In genomic region chr15:50003786-50004334, GRCh38 we compare ENCODE assay signal across 8 cellular contexts.
DNase-seq lines count a peak whose midpoint lies in the region; ATAC-seq, FAIRE-seq and TF ChIP-seq lines count a peak whose summit lies in the region.

No MANE protein-coding gene starts in this region.

- peak overlapping the region; percentile 31 for H3K27ac Mint-ChIP-seq in activated CD8-positive, alpha-beta T cell treated with anti-CD3 and anti-CD28 coated beads, Interleukin-2, amount 10 ng/mL, durations not matched to agents 7 days and 5 days
- H3K27ac Mint-ChIP-seq in mesothelial cell of epicardium: no peak overlapping the region

- H3K36me3 ChIP-seq in endothelial cell of umbilical vein (ENCODE audit: control insufficient read depth in 2 of 2, extremely low read depth in 1 of 2, insufficient read depth in 2 of 2, low read length in 2 of 2): no peaks in the 10 kb centered on the region

- CTCF ChIA-PET in activated CD8-positive, alpha-beta T cell treated with anti-CD3 and anti-CD28 coated beads, Interleukin-2, amount 10 ng/mL, durations not matched to agents 7 days and 5 days (lab: Charles Lee): interaction anchor here (0.7 to 3.2 kb wide), 11 partner anchors 10 to 874 kb away, joined by 3 to 13 read pairs (median 4); no protein-coding TSS in a partner anchor
- CTCF ChIA-PET in endothelial cell of umbilical vein (lab: Charles Lee): interaction anchor here (0.7 to 2.8 kb wide), 16 partner anchors 10 to 1142 kb away, joined by 3 to 53 read pairs (median 5); partner anchors contain the start of gene FGF7

- peaks cover 2% of the 10 kb centered on the region for H3K27me3 Mint-ChIP-seq in activated CD8-positive, alpha-beta T cell treated with anti-CD3 and anti-CD28 coated beads, Interleukin-2, amount 10 ng/mL, durations not matched to agents 7 days and 5 days (ENCODE audit: low read depth)
- H3K27me3 Mint-ChIP-seq in mesothelial cell of epicardium (ENCODE audit: low read depth): no peaks in the 10 kb centered on the region

- peaks cover 45% of the 10 kb centered on the region for H3K36me3 Mint-ChIP-seq in activated CD8-positive, alpha-beta T cell treated with anti-CD3 and anti-CD28 coated beads, Interleukin-2, amount 10 ng/mL, durations not matched to agents 7 days and 5 days (ENCODE audit: low read depth)
- H3K36me3 Mint-ChIP-seq in mesothelial cell of epicardium: peaks cover 2% of the 10 kb centered on the region

- no peak overlapping the region for H3K4me2 ChIP-seq in endothelial cell of umbilical vein (ENCODE audit: insufficient read depth, low read length)

- H3K4me3 Mint-ChIP-seq in activated CD8-positive, alpha-beta T cell treated with anti-CD3 and anti-CD28 coated beads, Interleukin-2, amount 10 ng/mL, durations not matched to agents 7 days and 5 days: no peak overlapping the region
- no peak overlapping the region for H3K4me3 Mint-ChIP-seq in mesothelial cell of epicardium

- peaks cover 3% of the 10 kb centered on the region for H3K9me3 Mint-ChIP-seq in activated CD8-positive, alpha-beta T cell treated with anti-CD3 and anti-CD28 coated beads, Interleukin-2, amount 10 ng/mL, durations not matched to agents 7 days and 5 days (ENCODE audit: insufficient read depth)
- peaks cover 5% of the 10 kb centered on the region for H3K9me3 Mint-ChIP-seq in mesothelial cell of epicardium

- H3K9me3 ChIP-seq in endothelial cell of umbilical vein (replicated peaks; ENCODE audit: control insufficient read depth, insufficient read depth, low read length): no peaks in the 10 kb centered on the region

- TF ChIP-seq POLR2A in endothelial cell of umbilical vein (IDR thresholded peaks at IDR 0.05; ENCODE audit: low read depth, low read length): no peak

- dilution Hi-C loops in endothelial cell of umbilical vein (cut with MboI; ENCODE audit: extremely low pct_ligation_motif_present, low sequenced_read_pairs): no loop called here

- H3K27ac ChIP-seq in endothelial cell of umbilical vein (ENCODE audit: insufficient read depth, low read depth, low read length): no peak overlapping the region

- H4K20me1 ChIP-seq in endothelial cell of umbilical vein (replicated peaks; ENCODE audit: control insufficient read depth, extremely low read depth, insufficient read depth, low read length): no peaks in the 10 kb centered on the region

- peaks cover 10% of the 10 kb centered on the region for H3K4me1 Mint-ChIP-seq in activated CD8-positive, alpha-beta T cell treated with anti-CD3 and anti-CD28 coated beads, Interleukin-2, amount 10 ng/mL, durations not matched to agents 7 days and 5 days (ENCODE audit: low read depth)
- H3K4me1 Mint-ChIP-seq in mesothelial cell of epicardium: peaks cover 38% of the 10 kb centered on the region

- ATAC-seq in GM19397 (IDR thresholded peaks at IDR 0.05; ENCODE audit: unreplicated experiment): peak; percentile 99
- ATAC-seq in HG03469 (IDR thresholded peaks at IDR 0.05; ENCODE audit: unreplicated experiment): peak; percentile 99
- peak; percentile 95 for ATAC-seq in activated CD8-positive, alpha-beta T cell treated with anti-CD3 and anti-CD28 coated beads, Interleukin-2, amount 10 ng/mL, durations not matched to agents 7 days and 5 days

- DNase-seq in CD1c-positive myeloid dendritic cell (ENCODE audit: extremely low spot score) (peak; percentile 62), NCI-H748 (lab: John Stamatoyannopoulos, UW; ENCODE audit: unreplicated experiment) (peak; percentile 85), endothelial cell of umbilical vein (ENCODE audit: low read depth, low spot score) (peak; percentile 63), mesothelial cell of epicardium (ENCODE audit: low spot score in 2 of 2, unreplicated experiment in 2 of 2) (peak; percentile 58 to 76)
- DNase-seq in activated CD8-positive, alpha-beta T cell treated with anti-CD3 and anti-CD28 coated beads, Interleukin-2, amount 10 ng/mL, durations not matched to agents 7 days and 5 days: peak; percentile 74
- DNase-seq in stimulated activated CD8-positive, alpha-beta memory T cell treated with anti-CD3 and anti-CD28 coated beads, Interleukin-4, amount 100 ng/mL, for 24 hours (ENCODE audit: low read depth): peak; percentile 38

- peaks cover 0 to 28% of the 10 kb centered on the region in 2 experiments for H3K27me3 ChIP-seq in endothelial cell of umbilical vein (ENCODE audit: control insufficient read depth in 2 of 2, insufficient read depth in 2 of 2, low read length in 2 of 2)

- H2AFZ ChIP-seq in endothelial cell of umbilical vein (ENCODE audit: low read depth, low read length): no peak overlapping the region

- intact Hi-C loops in endothelial cell of umbilical vein (cut with micrococcal nuclease): loop anchor here (1.0 to 10.0 kb wide), 6 partner anchors 141 to 1142 kb away; partner anchors contain the start of gene AP4E1

- no peaks in the 10 kb centered on the region for H3K9me1 ChIP-seq in endothelial cell of umbilical vein (replicated peaks; ENCODE audit: control insufficient read depth, extremely low read depth, insufficient read depth, low read length)

- FAIRE-seq in endothelial cell of umbilical vein (lab: Jason Lieb, UNC): peak; percentile 95

- H3K4me3 ChIP-seq in endothelial cell of umbilical vein (replicated peaks in 1 of 3; ENCODE audit: insufficient read depth in 1 of 3, low read depth in 1 of 3, low read length in 3 of 3): no peak overlapping the region

- BruUV-seq in endothelial cell of umbilical vein (replicated peaks; lab: Mats Ljungman, UMichigan): no TSS peak

- H3K4me1 ChIP-seq in endothelial cell of umbilical vein (ENCODE audit: control insufficient read depth, extremely low read depth, insufficient read depth, low read length): no peaks in the 10 kb centered on the region

- no peaks in the 10 kb centered on the region for H3K79me2 ChIP-seq in endothelial cell of umbilical vein (ENCODE audit: control insufficient read depth, insufficient read depth, low read length)

- TF ChIP-seq CTCF in endothelial cell of umbilical vein (IDR thresholded peaks at IDR 0.05; ENCODE audit: extremely low read depth in 1 of 2, insufficient read depth in 1 of 2, low read depth in 1 of 2, low read length in 2 of 2) (peak; percentile 74 to 75), mesothelial cell of epicardium (IDR thresholded peaks at IDR 0.05; ENCODE audit: unreplicated experiment) (peak; percentile 55)

- H3K9ac ChIP-seq in endothelial cell of umbilical vein (replicated peaks; ENCODE audit: extremely low read depth, insufficient read depth, low read length): no peak overlapping the region

- POLR2A ChIA-PET in activated CD8-positive, alpha-beta T cell treated with anti-CD3 and anti-CD28 coated beads, Interleukin-2, amount 10 ng/mL, durations not matched to agents 7 days and 5 days (lab: Charles Lee): no interaction called here
- POLR2A ChIA-PET in endothelial cell of umbilical vein (lab: Charles Lee): no interaction called here

TF ChIP-seq in endothelial cell of umbilical vein, 7 proteins besides CTCF, POLR2A, EP300 and RAD21:
- TF ChIP-seq EZH2 (IDR thresholded peaks at IDR 0.05; ENCODE audit: borderline replicate concordance, low read depth, low read length, severe bottlenecking): no peak
- TF ChIP-seq JUN (IDR thresholded peaks at IDR 0.05; ENCODE audit: borderline replicate concordance, insufficient read depth, insufficient read length, low read depth): no peak
- no peak for TF ChIP-seq POLR2AphosphoS5 (IDR thresholded peaks at IDR 0.05; ENCODE audit: insufficient read depth, low read depth, low read length)
- TF ChIP-seq, protein P1, sequence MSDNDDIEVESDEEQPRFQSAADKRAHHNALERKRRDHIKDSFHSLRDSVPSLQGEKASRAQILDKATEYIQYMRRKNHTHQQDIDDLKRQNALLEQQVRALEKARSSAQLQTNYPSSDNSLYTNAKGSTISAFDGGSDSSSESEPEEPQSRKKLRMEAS (IDR thresholded peaks at IDR 0.05; ENCODE audit: insufficient read depth, insufficient read length): peak; percentile 62
- no peak for TF ChIP-seq GATA2 (IDR thresholded peaks at IDR 0.05; ENCODE audit: insufficient read depth, insufficient read length, low read depth, low read length)
